ENCODE assay signal across 8 cellular contexts in genomic region chr11:14974021-14974698, GRCh38. TPM values are rescaled to one million over a fixed set of nuclear protein-coding genes. Genes with fewer than 3 reads are reported as not detected.
DNase-seq lines count a peak whose midpoint lies in the region; ATAC-seq and TF ChIP-seq lines count a peak whose summit lies in the region.

No MANE protein-coding gene starts in this region.

- intact Hi-C loops in aorta (cut with DNase I): loop anchor here in 1 of 2 donors (10.0 kb wide), 1 partner anchor 231 kb away; no protein-coding TSS in a partner anchor

- H3K4me3 ChIP-seq in mesodermal cell (ENCODE audit: extremely low read depth, insufficient read depth, low read length, poor library complexity, severe bottlenecking) (peak overlapping the region; percentile 18), aorta (ENCODE audit: low read length in 2 of 2) (peak overlapping the region; percentile 10 to 16)

- peaks cover 32% of the 10 kb centered on the region for H3K4me1 Mint-ChIP-seq in central memory CD8-positive, alpha-beta T cell

- no peak overlapping the region for H3K27ac Mint-ChIP-seq in central memory CD8-positive, alpha-beta T cell (ENCODE audit: low read depth)

- peak overlapping the region; percentile 69 for H3K4me3 Mint-ChIP-seq in central memory CD8-positive, alpha-beta T cell

- no peaks in the 10 kb centered on the region for H3K9me3 Mint-ChIP-seq in central memory CD8-positive, alpha-beta T cell

- H3K9me3 ChIP-seq in mesodermal cell (ENCODE audit: control insufficient read depth, low read length) (no peaks in the 10 kb centered on the region), aorta (ENCODE audit: control insufficient read depth, low read length) (no peaks in the 10 kb centered on the region)

- TF ChIP-seq CTCF in GM13976 (IDR thresholded peaks at IDR 0.05; ENCODE audit: borderline replicate concordance, control extremely low read depth, extremely low read depth, insufficient read depth, missing control alignments): no peak

- DNase-seq in stimulated activated CD4-positive, alpha-beta T cell treated with anti-CD3 and anti-CD28 coated beads, Interleukin-4, amount 100 ng/mL, for 1 hour: peak; percentile 10
- DNase-seq in stimulated activated CD4-positive, alpha-beta T cell treated with anti-CD3 and anti-CD28 coated beads, Interleukin-4, amount 100 ng/mL, for 4 hours: no peak
- DNase-seq in central memory CD8-positive, alpha-beta T cell (ENCODE audit: low spot score in 2 of 2): no peak
- DNase-seq in aorta: peak in 1 of 2 donors; percentile 70
- DNase-seq in middle frontal gyrus (ENCODE audit: extremely low spot score, low spot score): no peak
- DNase-seq in GM13976 (ENCODE audit: low spot score): no peak
- no peak for DNase-seq in NCI-H146 treated with DMSO at 0.1 percent for 48 hours (lab: John Stamatoyannopoulos, UW; ENCODE audit: unreplicated experiment)

- no peaks in the 10 kb centered on the region for H3K36me3 Mint-ChIP-seq in central memory CD8-positive, alpha-beta T cell (ENCODE audit: insufficient read depth)

- no peak for ATAC-seq in central memory CD8-positive, alpha-beta T cell (replicated peaks; ENCODE audit: extremely low read depth, poor library complexity, severe bottlenecking)
- no peak for ATAC-seq in aorta (ENCODE audit: low FRiP score)

- peaks cover 0 to 1% of the 10 kb centered on the region in 2 donors for H3K27me3 ChIP-seq in aorta (ENCODE audit: control insufficient read depth in 1 of 2, insufficient read depth in 2 of 2, low read length in 1 of 2)

- peaks cover 82% of the 10 kb centered on the region for H3K27me3 Mint-ChIP-seq in central memory CD8-positive, alpha-beta T cell

- H3K27ac ChIP-seq in mesodermal cell (ENCODE audit: low read depth, low read length, severe bottlenecking) (no peak overlapping the region), aorta (ENCODE audit: low read depth in 1 of 2, low read length in 2 of 2) (no peak overlapping the region)

- H3K36me3 ChIP-seq in mesodermal cell (ENCODE audit: control insufficient read depth, insufficient read depth, low read length) (no peaks in the 10 kb centered on the region), aorta (ENCODE audit: control insufficient read depth in 1 of 2, insufficient read depth in 2 of 2, low read length in 1 of 2) (no peaks in the 10 kb centered on the region)

- in situ Hi-C loops in GM13976 (cut with MboI; ENCODE audit: low sequenced_read_pairs, unreplicated experiment): no loop called here

- 4 to 5% methylated on average over 32 of the region's 40 CpGs for WGBS in mesodermal cell (ENCODE audit: insufficient coverage in 2 of 2), 2 experiments
- 6% methylated on average over 40 of the region's 40 CpGs for WGBS in aorta, 2 donors

- H3K4me1 ChIP-seq in mesodermal cell (ENCODE audit: control insufficient read depth, insufficient read depth, low read length, poor library complexity, severe bottlenecking) (peaks cover 11% of the 10 kb centered on the region), aorta (ENCODE audit: control insufficient read depth in 1 of 2, insufficient read depth in 2 of 2, low read length in 2 of 2) (no peaks in the 10 kb centered on the region)

RNA-seq across cellular contexts. Expression of gene CALCA, which starts 2.0 kb away (rescaled TPM):
- not detected for polyA plus RNA-seq in mesodermal cell (2013, experiment 1 of 2)
- not detected for polyA plus RNA-seq in mesodermal cell (2013, experiment 2 of 2)
- under 1 TPM in 1 of 2 donors, not detected in 1; 0.97 TPM for total RNA-seq in aorta
- 1 to 10 TPM in 1 of 2 donors, under 1 TPM in 1; 0.88 to 1.6 TPM for polyA plus RNA-seq in aorta
